Comparison of ENCODE assay signal across 8 cellular contexts in the genomic region with DNA sequence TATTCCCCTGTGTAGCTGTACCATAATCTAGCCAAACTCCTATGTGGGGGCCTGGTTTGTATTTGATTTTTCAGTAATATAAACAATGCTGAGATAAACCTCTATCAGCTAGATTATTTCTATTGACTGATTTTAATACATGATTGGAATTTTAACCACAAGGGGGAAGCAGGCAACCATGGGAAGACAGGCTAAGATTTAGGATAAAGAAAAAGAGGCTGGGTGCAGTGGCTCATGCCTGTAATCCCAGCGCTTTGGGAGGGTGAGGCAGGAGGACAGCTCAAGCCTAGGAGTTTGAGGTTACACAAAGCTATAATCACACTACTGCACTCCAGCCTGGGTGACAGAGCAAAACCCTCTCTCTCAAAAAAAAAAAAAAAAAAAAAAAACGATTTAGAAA. TPM values are rescaled to one million over a fixed set of nuclear protein-coding genes. Genes with fewer than 3 reads are reported as not detected.
DNase-seq lines count a peak whose midpoint lies in the region; ATAC-seq and TF ChIP-seq lines count a peak whose summit lies in the region.

No MANE protein-coding gene starts in this region.

- ATAC-seq in HG03280 (IDR thresholded peaks at IDR 0.05; ENCODE audit: unreplicated experiment) (no peak), HG03175 (IDR thresholded peaks at IDR 0.05; ENCODE audit: unreplicated experiment) (no peak)
- no peak for ATAC-seq in naive thymus-derived CD4-positive, alpha-beta T cell

- no peak overlapping the region for H3K4me3 Mint-ChIP-seq in activated CD4-positive, alpha-beta memory T cell treated with anti-CD3 and anti-CD28 coated beads for 36 hours
- no peak overlapping the region for H3K4me3 Mint-ChIP-seq in naive thymus-derived CD4-positive, alpha-beta T cell

- H3K27ac ChIP-seq in naive thymus-derived CD4-positive, alpha-beta T cell (ENCODE audit: low read depth, low read length) = no peak overlapping the region

- H3K27me3 Mint-ChIP-seq in activated CD4-positive, alpha-beta memory T cell treated with anti-CD3 and anti-CD28 coated beads for 36 hours = no peaks in the 10 kb centered on the region
- H3K27me3 Mint-ChIP-seq in naive thymus-derived CD4-positive, alpha-beta T cell = peaks cover 0 to 11% (median 4%) of the 10 kb centered on the region in 5 donors

- peak; percentile 67 for DNase-seq in ELR (ENCODE audit: low read depth)
- peak; percentile 20 for DNase-seq in NCI-H69 (lab: John Stamatoyannopoulos, UW)
- DNase-seq in epithelial cell of proximal tubule (ENCODE audit: low read depth) = no peak
- DNase-seq in pons (ENCODE audit: low spot score) = peak; percentile 28
- no peak for DNase-seq in activated CD4-positive, alpha-beta memory T cell treated with anti-CD3 and anti-CD28 coated beads for 36 hours
- no peak for DNase-seq in naive thymus-derived CD4-positive, alpha-beta T cell

- H3K27me3 ChIP-seq in naive thymus-derived CD4-positive, alpha-beta T cell (ENCODE audit: control insufficient read depth in 2 of 2, insufficient read depth in 2 of 2, low read length in 2 of 2) = no peaks in the 10 kb centered on the region

- H3K27ac Mint-ChIP-seq in activated CD4-positive, alpha-beta memory T cell treated with anti-CD3 and anti-CD28 coated beads for 36 hours = no peak overlapping the region
- H3K27ac Mint-ChIP-seq in naive thymus-derived CD4-positive, alpha-beta T cell = no peak overlapping the region

- H3K4me1 Mint-ChIP-seq in activated CD4-positive, alpha-beta memory T cell treated with anti-CD3 and anti-CD28 coated beads for 36 hours (ENCODE audit: low read depth) = no peaks in the 10 kb centered on the region
- peaks cover 0 to 4% (median 0%) of the 10 kb centered on the region in 7 donors for H3K4me1 Mint-ChIP-seq in naive thymus-derived CD4-positive, alpha-beta T cell

- H3K9me3 Mint-ChIP-seq in activated CD4-positive, alpha-beta memory T cell treated with anti-CD3 and anti-CD28 coated beads for 36 hours = no peaks in the 10 kb centered on the region
- H3K9me3 Mint-ChIP-seq in naive thymus-derived CD4-positive, alpha-beta T cell = no peaks in the 10 kb centered on the region

- H3K4me1 ChIP-seq in naive thymus-derived CD4-positive, alpha-beta T cell (ENCODE audit: control insufficient read depth in 2 of 2, insufficient read depth in 2 of 2, low read length in 2 of 2) = no peaks in the 10 kb centered on the region

- no peak overlapping the region for H3K4me3 ChIP-seq in epithelial cell of proximal tubule (ENCODE audit: low read depth, low read length)
- H3K4me3 ChIP-seq in naive thymus-derived CD4-positive, alpha-beta T cell (ENCODE audit: low read length) = no peak overlapping the region

- no peaks in the 10 kb centered on the region for H3K36me3 ChIP-seq in naive thymus-derived CD4-positive, alpha-beta T cell (ENCODE audit: control insufficient read depth in 2 of 3, insufficient read depth in 3 of 3, low read length in 3 of 3)

- TF ChIP-seq CTCF in epithelial cell of proximal tubule (conservative IDR thresholded peaks at IDR 0.05; ENCODE audit: low read depth, low read length) = peak; percentile 65

- POLR2A ChIA-PET in activated CD4-positive, alpha-beta memory T cell treated with anti-CD3 and anti-CD28 coated beads for 36 hours (lab: Charles Lee) = interaction anchor here (0.6 kb wide), 2 partner anchors 84 to 1118 kb away, joined by 3 read pairs; no protein-coding TSS in a partner anchor
- POLR2A ChIA-PET in naive thymus-derived CD4-positive, alpha-beta T cell (lab: Charles Lee) = no interaction called here

- H3K9me3 ChIP-seq in naive thymus-derived CD4-positive, alpha-beta T cell (ENCODE audit: control insufficient read depth in 2 of 3, low read length in 3 of 3) = no peaks in the 10 kb centered on the region

- CTCF ChIA-PET in activated CD4-positive, alpha-beta memory T cell treated with anti-CD3 and anti-CD28 coated beads for 36 hours (lab: Charles Lee) = interaction anchor here (0.8 to 3.0 kb wide), 7 partner anchors 49 to 314 kb away, joined by 3 to 20 read pairs (median 3); no protein-coding TSS in a partner anchor
- CTCF ChIA-PET in naive thymus-derived CD4-positive, alpha-beta T cell (lab: Charles Lee) = interaction anchor here (0.6 to 0.9 kb wide), 4 partner anchors 112 to 500 kb away, joined by 3 read pairs; no protein-coding TSS in a partner anchor

- no peaks in the 10 kb centered on the region for H3K36me3 Mint-ChIP-seq in activated CD4-positive, alpha-beta memory T cell treated with anti-CD3 and anti-CD28 coated beads for 36 hours
- no peaks in the 10 kb centered on the region for H3K36me3 Mint-ChIP-seq in naive thymus-derived CD4-positive, alpha-beta T cell

- intact Hi-C loops in activated CD4-positive, alpha-beta memory T cell treated with anti-CD3 and anti-CD28 coated beads for 36 hours (cut with micrococcal nuclease) = loop anchor here (1.0 to 2.0 kb wide), 2 partner anchors 113 to 163 kb away; no protein-coding TSS in a partner anchor
- intact Hi-C loops in naive thymus-derived CD4-positive, alpha-beta T cell (cut with micrococcal nuclease) = loop anchor here in 1 of 2 donors (2.0 kb wide), 1 partner anchor 113 kb away; no protein-coding TSS in a partner anchor

RNA-seq across cellular contexts. Expression of a gene that starts 18.1 kb away (rescaled TPM):
- 9.3 and 10.9 TPM in 2 replicates for total RNA-seq in epithelial cell of proximal tubule
- not detected for total RNA-seq in activated CD4-positive, alpha-beta memory T cell treated with anti-CD3 and anti-CD28 coated beads for 36 hours
- total RNA-seq in naive thymus-derived CD4-positive, alpha-beta T cell = 1 to 10 TPM in 1 of 5 experiments, under 1 TPM in 1, not detected in 3; 0.98 to 1.1 TPM
- 1 to 10 TPM in 1 of 2 donors, not detected in 1; 1.2 TPM for polyA plus RNA-seq in naive thymus-derived CD4-positive, alpha-beta T cell

Comparison
In these comparisons a context has a peak if more than half of its experiments do, and no peak if none do; other contexts are left out.
1. DNase-seq: peak in ELR (single experiment), NCI-H69 (single experiment) and pons (single experiment); none in epithelial cell of proximal tubule (single experiment), activated CD4-positive, alpha-beta memory T cell treated with anti-CD3 and anti-CD28 coated beads for 36 hours (single experiment) and naive thymus-derived CD4-positive, alpha-beta T cell (0 of 9).